ENCODE assay signal across 8 cellular contexts in the genomic region with DNA sequence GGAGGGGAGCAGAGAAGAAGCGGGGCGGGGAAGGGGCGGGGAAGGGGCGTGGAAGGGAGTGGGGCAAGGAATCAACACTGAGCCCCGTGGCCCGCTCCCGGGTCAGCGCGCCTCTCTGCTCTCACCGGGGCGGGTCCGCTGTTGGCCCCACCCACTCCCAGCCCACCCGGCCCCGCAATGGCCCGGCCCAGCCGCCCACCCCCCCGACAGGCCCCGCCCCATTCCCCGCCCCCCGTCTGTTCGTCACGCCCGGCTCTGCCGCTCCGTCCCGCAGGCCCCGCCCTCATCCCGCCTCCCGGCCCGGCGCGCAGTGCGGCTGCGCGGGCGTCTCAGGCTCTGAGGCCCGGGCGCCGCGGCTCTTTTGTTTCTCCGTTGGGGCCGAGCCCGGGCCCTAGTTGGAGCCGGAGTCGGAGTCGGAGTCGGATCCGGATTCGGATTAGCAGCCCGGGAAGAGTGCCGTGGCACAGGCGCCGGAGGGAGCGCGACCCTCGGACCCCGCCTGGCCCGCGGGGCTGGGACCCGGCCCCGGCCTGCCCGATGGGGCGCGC. TPM values are rescaled to one million over a fixed set of nuclear protein-coding genes. Genes with fewer than 3 reads are reported as not detected.
A peak's percentile ranks its signal among the peaks of the same experiment; 100 is the strongest.
DNase-seq lines count a peak whose midpoint lies in the region; ATAC-seq and TF ChIP-seq lines count a peak whose summit lies in the region.

A gene (plus strand): TSS at position 310 of the 548 bp plus-strand sequence. CDS start 380 bp downstream, outside the sequence.

- CTCF ChIA-PET in GM10248 (lab: Yijun Ruan, JAX), result no interaction called here
- CTCF ChIA-PET in SK-N-SH (lab: Yijun Ruan, JAX), result no interaction called here
- CTCF ChIA-PET in activated naive CD4-positive, alpha-beta T cell treated with anti-CD3 and anti-CD28 coated beads, Interleukin-2, amount 10 ng/mL, durations not matched to agents 7 days and 5 days (lab: Charles Lee), result no interaction called here

- peaks cover 19% of the 10 kb centered on the region for H3K79me2 ChIP-seq in SK-N-SH (ENCODE audit: insufficient read depth)

- H3K27me3 Mint-ChIP-seq in activated naive CD4-positive, alpha-beta T cell treated with anti-CD3 and anti-CD28 coated beads, Interleukin-2, amount 10 ng/mL, durations not matched to agents 7 days and 5 days, result peaks cover 4% of the 10 kb centered on the region

- no peaks in the 10 kb centered on the region for H3K27me3 ChIP-seq in SK-N-SH (ENCODE audit: insufficient read depth)
- no peaks in the 10 kb centered on the region for H3K27me3 ChIP-seq in suprapubic skin

- H3K36me3 ChIP-seq in SK-N-SH (replicated peaks in 1 of 2; ENCODE audit: control insufficient read depth in 1 of 2, insufficient read depth in 2 of 2, low read length in 1 of 2) (peaks cover 3 to 8% of the 10 kb centered on the region in 2 experiments), suprapubic skin (peaks cover 14% of the 10 kb centered on the region)

- H3K27ac ChIP-seq in SK-N-SH (ENCODE audit: low read depth in 2 of 2, low read length in 1 of 2), result peak within 1 kb of the TSS in 1 of 2 experiments; percentile 65; a peak in 2 of 4 replicates
- H3K27ac ChIP-seq in suprapubic skin, result peak within 1 kb of the TSS; percentile 93

- no peak for TF ChIP-seq CTCF in GM10248 (IDR thresholded peaks at IDR 0.05; ENCODE audit: control extremely low read depth, extremely low read depth, low read depth, missing control alignments)
- no peak for TF ChIP-seq CTCF in SK-N-SH (IDR thresholded peaks at IDR 0.05)
- TF ChIP-seq CTCF in omental fat pad (IDR thresholded peaks at IDR 0.05), result no peak
- no peak for TF ChIP-seq CTCF in suprapubic skin (IDR thresholded peaks at IDR 0.05)

- H3K9me2 ChIP-seq in SK-N-SH, result no peaks in the 10 kb centered on the region

- peaks cover 8% of the 10 kb centered on the region for H4K20me1 ChIP-seq in SK-N-SH (ENCODE audit: insufficient read depth)

- 2% methylated on average over 22 of the region's 64 CpGs for WGBS in SK-N-SH (ENCODE audit: low lambda C conversion rate)
- 0% methylated on average over 10 of the region's 64 CpGs for WGBS in suprapubic skin

- no peaks in the 10 kb centered on the region for H3K9me3 Mint-ChIP-seq in activated naive CD4-positive, alpha-beta T cell treated with anti-CD3 and anti-CD28 coated beads, Interleukin-2, amount 10 ng/mL, durations not matched to agents 7 days and 5 days

- peak within 1 kb of the TSS; percentile 72 for H3K9ac ChIP-seq in SK-N-SH

- H3K4me3 Mint-ChIP-seq in activated naive CD4-positive, alpha-beta T cell treated with anti-CD3 and anti-CD28 coated beads, Interleukin-2, amount 10 ng/mL, durations not matched to agents 7 days and 5 days, result peak within 1 kb of the TSS; percentile 85

- H3K4me3 ChIP-seq in SK-N-SH (ENCODE audit: low read depth in 2 of 2, low read length in 1 of 2) (peak within 1 kb of the TSS; percentile 62 to 72), suprapubic skin (peak within 1 kb of the TSS; percentile 77)

- H3K4me1 ChIP-seq in SK-N-SH (ENCODE audit: control insufficient read depth in 1 of 2, insufficient read depth in 2 of 2, low read depth in 1 of 2, low read length in 1 of 2) (peaks cover 7 to 18% of the 10 kb centered on the region in 2 experiments; a peak in 1 of 4 replicates), suprapubic skin (peaks cover 30% of the 10 kb centered on the region)

- peak within 1 kb of the TSS; percentile 99 for H3K4me2 ChIP-seq in SK-N-SH

- H3K4me1 Mint-ChIP-seq in activated naive CD4-positive, alpha-beta T cell treated with anti-CD3 and anti-CD28 coated beads, Interleukin-2, amount 10 ng/mL, durations not matched to agents 7 days and 5 days, result peaks cover 20% of the 10 kb centered on the region

- H3K27ac Mint-ChIP-seq in activated naive CD4-positive, alpha-beta T cell treated with anti-CD3 and anti-CD28 coated beads, Interleukin-2, amount 10 ng/mL, durations not matched to agents 7 days and 5 days, result peak within 1 kb of the TSS; percentile 86

- peak; percentile 18 to 77 for TF ChIP-seq POLR2A in suprapubic skin (IDR thresholded peaks at IDR 0.05)

- peaks cover 2% of the 10 kb centered on the region for H3K36me3 Mint-ChIP-seq in activated naive CD4-positive, alpha-beta T cell treated with anti-CD3 and anti-CD28 coated beads, Interleukin-2, amount 10 ng/mL, durations not matched to agents 7 days and 5 days

- ATAC-seq in HG02588 (IDR thresholded peaks at IDR 0.05; ENCODE audit: unreplicated experiment) (peak; percentile 81), omental fat pad (ENCODE audit: low FRiP score) (peak; percentile 82)

- H3F3A ChIP-seq in SK-N-SH (replicated peaks; ENCODE audit: insufficient read depth), result peaks cover 2% of the 10 kb centered on the region

- TF ChIP-seq EP300 in SK-N-SH (IDR thresholded peaks at IDR 0.05; ENCODE audit: borderline replicate concordance in 1 of 2, low read depth in 1 of 2, low read length in 1 of 2), result no peak
- no peak for TF ChIP-seq EP300 in suprapubic skin (IDR thresholded peaks at IDR 0.05)

- H3K9me3 ChIP-seq in SK-N-SH (no peaks in the 10 kb centered on the region), suprapubic skin (no peaks in the 10 kb centered on the region)

- H2AFZ ChIP-seq in SK-N-SH (ENCODE audit: low read depth), result no peak within 1 kb of the TSS

- POLR2A ChIA-PET in GM10248 (lab: Yijun Ruan, JAX), result no interaction called here
- POLR2A ChIA-PET in SK-N-SH (lab: Yijun Ruan, JAX), result interaction anchor here (0.5 kb wide), 1 partner anchor 184 kb away, joined by 3 read pairs; a partner anchor contains a TSS

- no peak for TF ChIP-seq RAD21 in SK-N-SH (IDR thresholded peaks at IDR 0.05; ENCODE audit: low read length)

- DNase-seq in GM10248 (ENCODE audit: extremely low spot score) (peak; percentile 100), NCI-H1048 (lab: John Stamatoyannopoulos, UW) (peak; percentile 90), SK-N-SH (peak; percentile 100), globus pallidus (ENCODE audit: low spot score) (peak; percentile 92), omental fat pad (ENCODE audit: low spot score) (peak; percentile 87), suprapubic skin (ENCODE audit: low spot score in 2 of 2) (peak; percentile 96)
- DNase-seq in activated naive CD4-positive, alpha-beta T cell treated with anti-CD3 and anti-CD28 coated beads, Interleukin-2, amount 10 ng/mL, durations not matched to agents 7 days and 5 days, result peak; percentile 93

TF ChIP-seq in SK-N-SH, 30 proteins besides CTCF, POLR2A, EP300 and RAD21 (continues in another document):
- TF ChIP-seq, protein P1, sequence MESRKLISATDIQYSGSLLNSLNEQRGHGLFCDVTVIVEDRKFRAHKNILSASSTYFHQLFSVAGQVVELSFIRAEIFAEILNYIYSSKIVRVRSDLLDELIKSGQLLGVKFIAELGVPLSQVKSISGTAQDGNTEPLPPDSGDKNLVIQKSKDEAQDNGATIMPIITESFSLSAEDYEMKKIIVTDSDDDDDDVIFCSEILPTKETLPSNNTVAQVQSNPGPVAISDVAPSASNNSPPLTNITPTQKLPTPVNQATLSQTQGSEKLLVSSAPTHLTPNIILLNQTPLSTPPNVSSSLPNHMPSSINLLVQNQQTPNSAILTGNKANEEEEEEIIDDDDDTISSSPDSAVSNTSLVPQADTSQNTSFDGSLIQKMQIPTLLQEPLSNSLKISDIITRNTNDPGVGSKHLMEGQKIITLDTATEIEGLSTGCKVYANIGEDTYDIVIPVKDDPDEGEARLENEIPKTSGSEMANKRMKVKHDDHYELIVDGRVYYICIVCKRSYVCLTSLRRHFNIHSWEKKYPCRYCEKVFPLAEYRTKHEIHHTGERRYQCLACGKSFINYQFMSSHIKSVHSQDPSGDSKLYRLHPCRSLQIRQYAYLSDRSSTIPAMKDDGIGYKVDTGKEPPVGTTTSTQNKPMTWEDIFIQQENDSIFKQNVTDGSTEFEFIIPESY (IDR thresholded peaks at IDR 0.05; ENCODE audit: borderline replicate concordance, low read depth), result no peak
- peak; percentile 34; the same call in 1 of the 2 replicates for TF ChIP-seq MXI1 (IDR thresholded peaks at IDR 0.05; ENCODE audit: low read depth, low read length)
- TF ChIP-seq JUND (IDR thresholded peaks at IDR 0.05), result no peak
- TF ChIP-seq FOXJ3 (CRISPR knock-in tag; IDR thresholded peaks at IDR 0.05), result no peak
- TF ChIP-seq GATA2 (CRISPR knock-in tag; IDR thresholded peaks at IDR 0.05), result no peak
- peak; percentile 91 for TF ChIP-seq POLR2AphosphoS5 (IDR thresholded peaks at IDR 0.05; ENCODE audit: low read depth, low read length)
- TF ChIP-seq, protein P2, sequence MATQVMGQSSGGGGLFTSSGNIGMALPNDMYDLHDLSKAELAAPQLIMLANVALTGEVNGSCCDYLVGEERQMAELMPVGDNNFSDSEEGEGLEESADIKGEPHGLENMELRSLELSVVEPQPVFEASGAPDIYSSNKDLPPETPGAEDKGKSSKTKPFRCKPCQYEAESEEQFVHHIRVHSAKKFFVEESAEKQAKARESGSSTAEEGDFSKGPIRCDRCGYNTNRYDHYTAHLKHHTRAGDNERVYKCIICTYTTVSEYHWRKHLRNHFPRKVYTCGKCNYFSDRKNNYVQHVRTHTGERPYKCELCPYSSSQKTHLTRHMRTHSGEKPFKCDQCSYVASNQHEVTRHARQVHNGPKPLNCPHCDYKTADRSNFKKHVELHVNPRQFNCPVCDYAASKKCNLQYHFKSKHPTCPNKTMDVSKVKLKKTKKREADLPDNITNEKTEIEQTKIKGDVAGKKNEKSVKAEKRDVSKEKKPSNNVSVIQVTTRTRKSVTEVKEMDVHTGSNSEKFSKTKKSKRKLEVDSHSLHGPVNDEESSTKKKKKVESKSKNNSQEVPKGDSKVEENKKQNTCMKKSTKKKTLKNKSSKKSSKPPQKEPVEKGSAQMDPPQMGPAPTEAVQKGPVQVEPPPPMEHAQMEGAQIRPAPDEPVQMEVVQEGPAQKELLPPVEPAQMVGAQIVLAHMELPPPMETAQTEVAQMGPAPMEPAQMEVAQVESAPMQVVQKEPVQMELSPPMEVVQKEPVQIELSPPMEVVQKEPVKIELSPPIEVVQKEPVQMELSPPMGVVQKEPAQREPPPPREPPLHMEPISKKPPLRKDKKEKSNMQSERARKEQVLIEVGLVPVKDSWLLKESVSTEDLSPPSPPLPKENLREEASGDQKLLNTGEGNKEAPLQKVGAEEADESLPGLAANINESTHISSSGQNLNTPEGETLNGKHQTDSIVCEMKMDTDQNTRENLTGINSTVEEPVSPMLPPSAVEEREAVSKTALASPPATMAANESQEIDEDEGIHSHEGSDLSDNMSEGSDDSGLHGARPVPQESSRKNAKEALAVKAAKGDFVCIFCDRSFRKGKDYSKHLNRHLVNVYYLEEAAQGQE (IDR thresholded peaks at IDR 0.05; ENCODE audit: low read depth, low read length), result no peak
- no peak for TF ChIP-seq CHD2 (IDR thresholded peaks at IDR 0.05; ENCODE audit: low read length, partially characterized antibody)
- peak; percentile 85 for TF ChIP-seq TAF1 (IDR thresholded peaks at IDR 0.05; ENCODE audit: borderline replicate concordance, low read depth, low read length)
- TF ChIP-seq TEAD4 (IDR thresholded peaks at IDR 0.05; ENCODE audit: borderline replicate concordance, insufficient read depth), result no peak

RNA-seq across cellular contexts. Expression of the gene that starts here (rescaled TPM):
- polyA plus RNA-seq in SK-N-SH (2012; rRNA removed), result 6.0 and 10.7 TPM in 2 replicates
- polyA plus RNA-seq in SK-N-SH (2012; cell fraction: cytosol; rRNA removed), result 4.0 and 5.9 TPM in 2 replicates
- 56.6 and 64.4 TPM in 2 replicates for polyA plus RNA-seq in SK-N-SH (2012; cell fraction: nucleus; rRNA removed)
- 10 to 100 TPM in 2 of 4 donors, 1 to 10 TPM in 2; 7.7 to 24.4 (median 9.4) TPM for total RNA-seq in omental fat pad
- total RNA-seq in suprapubic skin, result 100 to 1,000 TPM in 1 of 4 donors, 10 to 100 TPM in 3; 37.0 to 102 (median 65.7) TPM
